ENCODE assay signal across 11 cellular contexts in the genomic region with DNA sequence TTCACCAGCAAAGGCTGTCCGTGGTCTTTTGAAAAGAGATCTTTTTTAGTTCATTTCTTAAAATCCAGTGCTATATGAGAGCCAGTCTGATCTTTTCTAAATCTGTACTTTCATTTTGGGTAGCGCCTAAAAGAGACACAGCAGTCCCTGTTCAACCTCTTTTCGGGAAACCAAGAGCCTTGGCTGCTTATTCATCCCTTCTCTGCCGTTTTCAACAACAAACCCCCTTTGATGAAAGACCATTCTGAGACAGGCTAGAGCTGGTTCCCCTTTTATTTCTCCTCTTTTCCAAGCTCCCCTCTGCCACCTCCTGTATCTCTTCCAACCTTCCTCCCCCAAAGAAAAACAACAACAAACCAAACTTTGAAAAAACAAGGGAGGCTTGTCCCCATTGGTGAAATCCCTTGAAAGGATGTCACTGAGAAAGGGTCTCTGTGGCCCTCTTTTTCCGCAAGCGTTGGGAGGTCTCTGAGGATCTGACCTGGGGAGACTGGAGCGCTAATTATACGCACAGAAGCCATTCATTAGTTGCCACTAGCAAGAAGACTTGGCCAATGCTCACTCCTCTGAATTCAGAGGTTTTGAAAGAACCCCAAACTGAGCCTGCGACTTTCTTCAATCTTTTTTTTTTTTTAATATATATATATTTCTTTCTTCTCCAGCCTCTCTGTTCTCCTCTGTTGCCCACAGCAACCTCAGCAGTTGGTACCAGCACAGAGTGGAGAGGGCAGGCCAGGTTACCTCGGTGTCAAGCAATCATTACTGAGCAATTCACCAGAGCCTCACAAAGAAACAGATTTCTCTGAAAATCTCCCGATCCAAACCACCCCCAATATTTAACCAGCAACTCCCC.
A peak's percentile ranks its signal among the peaks of the same experiment; 100 is the strongest.
DNase-seq lines count a peak whose midpoint lies in the region; ATAC-seq, FAIRE-seq and TF ChIP-seq lines count a peak whose summit lies in the region.
"Had no signal": no experiment of that assay in that cellular context is flagged by ENCODE, and none has a peak within 500 bp of the region (broad histone marks: within the 10 kb centered on the region; RNA-seq: fewer than 3 reads in every experiment).

No MANE protein-coding gene starts in this region.

- no peaks in the 10 kb centered on the region for H3K9me1 ChIP-seq in keratinocyte (ENCODE audit: control insufficient read depth, extremely low read depth, insufficient read depth, low read length)

- CTCF ChIA-PET in activated CD8-positive, alpha-beta memory T cell treated with anti-CD3 and anti-CD28 coated beads, Interleukin-2, amount 10 ng/mL, durations not matched to agents 7 days and 5 days (lab: Charles Lee) = interaction anchor here (0.7 to 8.5 kb wide), 9 partner anchors 8 to 102 kb away, joined by 3 to 209 read pairs (median 5); partner anchors contain the start of gene PITPNC1

- no peak for FAIRE-seq in keratinocyte (lab: Jason Lieb, UNC)

- peak overlapping the region in 1 of 3 experiments; percentile 47 for H3K4me3 ChIP-seq in keratinocyte (ENCODE audit: control insufficient read depth in 2 of 3, extremely low read depth in 1 of 3, insufficient read depth in 2 of 3, low read depth in 1 of 3, low read length in 3 of 3)
- H3K4me3 ChIP-seq: prostate gland had no signal

- no peak for ATAC-seq in activated CD8-positive, alpha-beta memory T cell treated with anti-CD3 and anti-CD28 coated beads, Interleukin-2, amount 10 ng/mL, durations not matched to agents 7 days and 5 days
- peak; percentile 16 to 20 for ATAC-seq in activated naive CD4-positive, alpha-beta T cell treated with anti-CD3 and anti-CD28 coated beads, Interleukin-2, amount 50 U/mL, for 72 hours
- no peak for ATAC-seq in stimulated activated naive B cell treated with anti-CD40 and anti-IgM and Interleukin-4, amounts not matched to agents 10 μg/mL and 1 μg/mL and 100 μg/mL, for 72 hours (replicated peaks)
- no peak for ATAC-seq in GM21619 (IDR thresholded peaks at IDR 0.05; ENCODE audit: unreplicated experiment)
- ATAC-seq in GM21529 (IDR thresholded peaks at IDR 0.05; ENCODE audit: unreplicated experiment) = no peak

- peaks cover 78% of the 10 kb centered on the region for H3K4me1 Mint-ChIP-seq in activated CD8-positive, alpha-beta memory T cell treated with anti-CD3 and anti-CD28 coated beads, Interleukin-2, amount 10 ng/mL, durations not matched to agents 7 days and 5 days
- H3K4me1 Mint-ChIP-seq in stimulated activated naive B cell treated with anti-CD40 and anti-IgM and Interleukin-4, amounts not matched to agents 10 μg/mL and 1 μg/mL and 100 μg/mL, for 72 hours = peaks cover 11 to 44% of the 10 kb centered on the region in 2 donors

- H3K27ac ChIP-seq in keratinocyte (ENCODE audit: control insufficient read depth, insufficient read depth, low read length) = peak overlapping the region; percentile 73

- H3K4me3 Mint-ChIP-seq in activated CD8-positive, alpha-beta memory T cell treated with anti-CD3 and anti-CD28 coated beads, Interleukin-2, amount 10 ng/mL, durations not matched to agents 7 days and 5 days = peak overlapping the region; percentile 67
- no peak overlapping the region for H3K4me3 Mint-ChIP-seq in stimulated activated naive B cell treated with anti-CD40 and anti-IgM and Interleukin-4, amounts not matched to agents 10 μg/mL and 1 μg/mL and 100 μg/mL, for 72 hours
- H3K4me3 Mint-ChIP-seq: B cell had no signal

- no peaks in the 10 kb centered on the region for H3K27me3 Mint-ChIP-seq in activated CD8-positive, alpha-beta memory T cell treated with anti-CD3 and anti-CD28 coated beads, Interleukin-2, amount 10 ng/mL, durations not matched to agents 7 days and 5 days
- no peaks in the 10 kb centered on the region for H3K27me3 Mint-ChIP-seq in stimulated activated naive B cell treated with anti-CD40 and anti-IgM and Interleukin-4, amounts not matched to agents 10 μg/mL and 1 μg/mL and 100 μg/mL, for 72 hours
- H3K27me3 Mint-ChIP-seq: B cell had no signal

- no peaks in the 10 kb centered on the region for H4K20me1 ChIP-seq in keratinocyte (ENCODE audit: control insufficient read depth, extremely low read depth, insufficient read depth, low read length)

- H3K9me3 Mint-ChIP-seq in activated CD8-positive, alpha-beta memory T cell treated with anti-CD3 and anti-CD28 coated beads, Interleukin-2, amount 10 ng/mL, durations not matched to agents 7 days and 5 days (ENCODE audit: low read depth) = no peaks in the 10 kb centered on the region
- no peaks in the 10 kb centered on the region for H3K9me3 Mint-ChIP-seq in activated naive CD4-positive, alpha-beta T cell treated with anti-CD3 and anti-CD28 coated beads, Interleukin-2, amount 50 U/mL, for 72 hours
- H3K9me3 Mint-ChIP-seq in stimulated activated naive B cell treated with anti-CD40 and anti-IgM and Interleukin-4, amounts not matched to agents 10 μg/mL and 1 μg/mL and 100 μg/mL, for 72 hours = no peaks in the 10 kb centered on the region

- peak overlapping the region; percentile 95 for H3K27ac Mint-ChIP-seq in activated CD8-positive, alpha-beta memory T cell treated with anti-CD3 and anti-CD28 coated beads, Interleukin-2, amount 10 ng/mL, durations not matched to agents 7 days and 5 days
- peak overlapping the region; percentile 95 to 100 for H3K27ac Mint-ChIP-seq in activated naive CD4-positive, alpha-beta T cell treated with anti-CD3 and anti-CD28 coated beads, Interleukin-2, amount 50 U/mL, for 72 hours
- peak overlapping the region; percentile 53 for H3K27ac Mint-ChIP-seq in stimulated activated naive B cell treated with anti-CD40 and anti-IgM and Interleukin-4, amounts not matched to agents 10 μg/mL and 1 μg/mL and 100 μg/mL, for 72 hours
- H3K27ac Mint-ChIP-seq: B cell had no signal

- no peaks in the 10 kb centered on the region for H3K36me3 ChIP-seq in keratinocyte (ENCODE audit: control insufficient read depth in 2 of 2, extremely low read depth in 1 of 2, insufficient read depth in 2 of 2, low read length in 2 of 2)
- H3K36me3 ChIP-seq: prostate gland had no signal

- H3K4me1 ChIP-seq in keratinocyte (ENCODE audit: control insufficient read depth, extremely low read depth, insufficient read depth, low read length) = peaks cover 19% of the 10 kb centered on the region
- H3K4me1 ChIP-seq: prostate gland had no signal

- H3K4me2 ChIP-seq in keratinocyte (ENCODE audit: control insufficient read depth, extremely low read depth, insufficient read depth, low read depth, low read length) = peak overlapping the region; percentile 89

- no peak for DNase-seq in activated CD8-positive, alpha-beta memory T cell treated with anti-CD3 and anti-CD28 coated beads, Interleukin-2, amount 10 ng/mL, durations not matched to agents 7 days and 5 days
- no peak for DNase-seq in activated CD8-positive, alpha-beta memory T cell treated with anti-CD3 and anti-CD28 coated beads, Interleukin-2, amount 50 U/mL, for 4 hours
- no peak for DNase-seq in activated naive CD4-positive, alpha-beta T cell treated with anti-CD3 and anti-CD28 coated beads, Interleukin-2, amount 50 U/mL, for 72 hours (ENCODE audit: low spot score in 2 of 2)
- DNase-seq in keratinocyte (ENCODE audit: low read depth, low spot score) = no peak
- no peak for DNase-seq in stimulated activated naive B cell treated with anti-CD40 and anti-IgM and Interleukin-4, amounts not matched to agents 10 μg/mL and 1 μg/mL and 100 μg/mL, for 72 hours
- no peak for DNase-seq in activated CD4-positive, CD25-positive, alpha-beta regulatory T cell treated with anti-CD3 and anti-CD28 coated beads, Interleukin-2, amount 50 U/mL, for 72 hours
- DNase-seq: NCI-H2171 had no signal

- peaks cover 1% of the 10 kb centered on the region for H3K36me3 Mint-ChIP-seq in activated CD8-positive, alpha-beta memory T cell treated with anti-CD3 and anti-CD28 coated beads, Interleukin-2, amount 10 ng/mL, durations not matched to agents 7 days and 5 days
- H3K36me3 Mint-ChIP-seq in activated naive CD4-positive, alpha-beta T cell treated with anti-CD3 and anti-CD28 coated beads, Interleukin-2, amount 50 U/mL, for 72 hours = peaks cover 5% of the 10 kb centered on the region in 2 donors
- no peaks in the 10 kb centered on the region for H3K36me3 Mint-ChIP-seq in stimulated activated naive B cell treated with anti-CD40 and anti-IgM and Interleukin-4, amounts not matched to agents 10 μg/mL and 1 μg/mL and 100 μg/mL, for 72 hours

- no peak overlapping the region for H3K9ac ChIP-seq in keratinocyte (ENCODE audit: control insufficient read depth, extremely low read depth, insufficient read depth, low read length)

- peaks cover 10% of the 10 kb centered on the region for H3K79me2 ChIP-seq in keratinocyte (ENCODE audit: control insufficient read depth, insufficient read depth, low read length)

- H3K27me3 ChIP-seq in keratinocyte (ENCODE audit: control insufficient read depth, extremely low read depth, insufficient read depth, low read length) = no peaks in the 10 kb centered on the region

- H3K9me3 ChIP-seq in keratinocyte (ENCODE audit: control insufficient read depth, low read depth, low read length) = no peaks in the 10 kb centered on the region
- H3K9me3 ChIP-seq: prostate gland had no signal

- no peak overlapping the region for H2AFZ ChIP-seq in keratinocyte (ENCODE audit: control insufficient read depth, low read length)

- dilution Hi-C loops in keratinocyte (cut with MboI; ENCODE audit: extremely low pct_ligation_motif_present, low sequenced_read_pairs) = no loop called here

- TF ChIP-seq CTCF in keratinocyte (optimal IDR thresholded peaks at IDR 0.05 in 1 of 3, IDR thresholded peaks at IDR 0.05 in 1 of 3, conservative IDR thresholded peaks at IDR 0.05 in 1 of 3; ENCODE audit: extremely low read depth in 1 of 3, insufficient read depth in 2 of 3, low read length in 3 of 3) = no peak

Comparison
In these comparisons a context has a peak if more than half of its experiments do, and no peak if none do; other contexts are left out.
1. ATAC-seq: peak in activated naive CD4-positive, alpha-beta T cell treated with anti-CD3 and anti-CD28 coated beads, Interleukin-2, amount 50 U/mL, for 72 hours (2 of 2); none in activated CD8-positive, alpha-beta memory T cell treated with anti-CD3 and anti-CD28 coated beads, Interleukin-2, amount 10 ng/mL, durations not matched to agents 7 days and 5 days (single experiment), stimulated activated naive B cell treated with anti-CD40 and anti-IgM and Interleukin-4, amounts not matched to agents 10 μg/mL and 1 μg/mL and 100 μg/mL, for 72 hours (0 of 2), GM21619 (single experiment) and GM21529 (single experiment).
2. Peak in every context shown above with its lines, with median percentiles within 50 percentile points of each other: H3K27ac Mint-ChIP-seq.